8 cellular contexts compared by ENCODE assay signal in genomic region chr4:85498068-85498733, GRCh38. TPM values are rescaled to one million over a fixed set of nuclear protein-coding genes. Genes with fewer than 3 reads are reported as not detected.
DNase-seq lines count a peak whose midpoint lies in the region; ATAC-seq and TF ChIP-seq lines count a peak whose summit lies in the region.

No MANE protein-coding gene starts in this region.

- H3K27me3 ChIP-seq in CD4-positive, CD25-positive, alpha-beta regulatory T cell (ENCODE audit: control insufficient read depth, insufficient read depth, low read length): no peaks in the 10 kb centered on the region
- H3K27me3 ChIP-seq in lung (ENCODE audit: control insufficient read depth, insufficient read depth): no peaks in the 10 kb centered on the region

- H3K27me3 Mint-ChIP-seq in CD4-positive, CD25-positive, alpha-beta regulatory T cell: no peaks in the 10 kb centered on the region
- H3K27me3 Mint-ChIP-seq in activated T-helper 17 cell treated with anti-CD3 and anti-CD28 coated beads, Interleukin-2, amount 50 U/mL, for 72 hours: no peaks in the 10 kb centered on the region

- H3K9me3 Mint-ChIP-seq in CD4-positive, CD25-positive, alpha-beta regulatory T cell: peaks cover 0 to 14% (median 2%) of the 10 kb centered on the region in 7 donors
- no peaks in the 10 kb centered on the region for H3K9me3 Mint-ChIP-seq in activated T-helper 17 cell treated with anti-CD3 and anti-CD28 coated beads, Interleukin-2, amount 50 U/mL, for 72 hours

- no peak overlapping the region for H3K4me3 ChIP-seq in CD4-positive, CD25-positive, alpha-beta regulatory T cell (ENCODE audit: low read depth, low read length)
- H3K4me3 ChIP-seq in lung: no peak overlapping the region

- H3K27ac Mint-ChIP-seq in CD4-positive, CD25-positive, alpha-beta regulatory T cell: no peak overlapping the region
- H3K27ac Mint-ChIP-seq in activated T-helper 17 cell treated with anti-CD3 and anti-CD28 coated beads, Interleukin-2, amount 50 U/mL, for 72 hours: no peak overlapping the region

- no peaks in the 10 kb centered on the region for H3K36me3 ChIP-seq in CD4-positive, CD25-positive, alpha-beta regulatory T cell (ENCODE audit: control insufficient read depth, insufficient read depth, low read length)
- H3K36me3 ChIP-seq in lung (ENCODE audit: control insufficient read depth in 2 of 2, insufficient read depth in 2 of 2, low read length in 2 of 2): no peaks in the 10 kb centered on the region

- ATAC-seq in CD4-positive, CD25-positive, alpha-beta regulatory T cell (ENCODE audit: low read depth in 2 of 2): peak; percentile 46 to 71
- ATAC-seq in GM21423 (IDR thresholded peaks at IDR 0.05; ENCODE audit: unreplicated experiment) (peak; percentile 99), HG03521 (IDR thresholded peaks at IDR 0.05; ENCODE audit: unreplicated experiment) (peak; percentile 85), lung (ENCODE audit: insufficient read depth, low FRiP score) (peak; percentile 81)
- peak; percentile 46 for ATAC-seq in activated T-helper 17 cell treated with anti-CD3 and anti-CD28 coated beads, Interleukin-2, amount 50 U/mL, for 72 hours (replicated peaks)

- no peaks in the 10 kb centered on the region for H3K36me3 Mint-ChIP-seq in CD4-positive, CD25-positive, alpha-beta regulatory T cell
- H3K36me3 Mint-ChIP-seq in activated T-helper 17 cell treated with anti-CD3 and anti-CD28 coated beads, Interleukin-2, amount 50 U/mL, for 72 hours (ENCODE audit: low read depth): no peaks in the 10 kb centered on the region

- H3K27ac ChIP-seq in CD4-positive, CD25-positive, alpha-beta regulatory T cell (ENCODE audit: insufficient read depth, low read length, poor library complexity, severe bottlenecking): no peak overlapping the region
- H3K27ac ChIP-seq in lung (ENCODE audit: low read depth in 1 of 2, low read length in 1 of 2): peak overlapping the region in 1 of 2 donors; percentile 52

- H3K4me3 Mint-ChIP-seq in CD4-positive, CD25-positive, alpha-beta regulatory T cell: no peak overlapping the region
- no peak overlapping the region for H3K4me3 Mint-ChIP-seq in activated T-helper 17 cell treated with anti-CD3 and anti-CD28 coated beads, Interleukin-2, amount 50 U/mL, for 72 hours

- H3K4me1 Mint-ChIP-seq in CD4-positive, CD25-positive, alpha-beta regulatory T cell: no peaks in the 10 kb centered on the region
- no peaks in the 10 kb centered on the region for H3K4me1 Mint-ChIP-seq in activated T-helper 17 cell treated with anti-CD3 and anti-CD28 coated beads, Interleukin-2, amount 50 U/mL, for 72 hours

- no peaks in the 10 kb centered on the region for H3K9me3 ChIP-seq in CD4-positive, CD25-positive, alpha-beta regulatory T cell (ENCODE audit: control insufficient read depth in 2 of 2, low read length in 2 of 2)
- no peaks in the 10 kb centered on the region for H3K9me3 ChIP-seq in lung (ENCODE audit: control insufficient read depth in 2 of 2, insufficient read depth in 1 of 2, low read length in 1 of 2)

- no peaks in the 10 kb centered on the region for H3K4me1 ChIP-seq in CD4-positive, CD25-positive, alpha-beta regulatory T cell (ENCODE audit: control insufficient read depth, insufficient read depth, low read length, poor library complexity, severe bottlenecking)
- H3K4me1 ChIP-seq in lung (ENCODE audit: control insufficient read depth in 2 of 2, insufficient read depth in 2 of 2, low read length in 2 of 2): peaks cover 2 to 23% of the 10 kb centered on the region in 2 donors

- TF ChIP-seq CTCF in lung (IDR thresholded peaks at IDR 0.05; ENCODE audit: control extremely low read depth, extremely low read depth): no peak

- WGBS in lung, 2 donors: 20 to 39% methylated on average over 5 of the region's 5 CpGs

- DNase-seq in CD4-positive, CD25-positive, alpha-beta regulatory T cell: no peak
- DNase-seq in lung (ENCODE audit: low spot score): peak; percentile 56
- no peak for DNase-seq in activated CD8-positive, alpha-beta memory T cell treated with anti-CD3 and anti-CD28 coated beads, Interleukin-2, amount 50 U/mL, for 4 hours
- DNase-seq in activated naive CD4-positive, alpha-beta T cell treated with Interleukin-2 at 50 U/mL for 16 hours: no peak
- no peak for DNase-seq in NCI-H345 treated with DMSO at 0.1 percent for 48 hours (lab: John Stamatoyannopoulos, UW; ENCODE audit: unreplicated experiment)

RNA-seq across cellular contexts. Expression of gene ARHGAP24, which starts 23.3 kb away (rescaled TPM):
- not detected for total RNA-seq in CD4-positive, CD25-positive, alpha-beta regulatory T cell
- polyA plus RNA-seq in CD4-positive, CD25-positive, alpha-beta regulatory T cell: under 1 TPM in 3 of 4 donors, not detected in 1; 0.14 to 0.53 (median 0.35) TPM
- total RNA-seq in activated T-helper 17 cell treated with anti-CD3 and anti-CD28 coated beads, Interleukin-2, amount 50 U/mL, for 72 hours: under 1 TPM in 1 of 2 donors, not detected in 1; 0.40 TPM
- total RNA-seq in lung: 10 to 100 TPM; 30.8 to 79.4 TPM
- 10 to 100 TPM in 1 of 2 donors, 1 to 10 TPM in 1; 10.0 to 12.4 TPM for polyA plus RNA-seq in lung

Comparison
In these comparisons a context has a peak if more than half of its experiments do, and no peak if none do; other contexts are left out.
1. ATAC-seq: peak in every context shown above with its lines; median percentile 99 in GM21423; 85 in HG03521; 81 in lung; 58 in CD4-positive, CD25-positive, alpha-beta regulatory T cell; 46 in activated T-helper 17 cell treated with anti-CD3 and anti-CD28 coated beads, Interleukin-2, amount 50 U/mL, for 72 hours.
2. RNA of gene ARHGAP24, which starts 23.3 kb away (total RNA-seq): 30.8 to 79.4 TPM in lung; 0.40 TPM in activated T-helper 17 cell treated with anti-CD3 and anti-CD28 coated beads, Interleukin-2, amount 50 U/mL, for 72 hours and not detected in CD4-positive, CD25-positive, alpha-beta regulatory T cell (single experiment); every median in the first group is over 10 times any median in the second.